ENCODE assay signal across 1 cellular context in the genomic region with DNA sequence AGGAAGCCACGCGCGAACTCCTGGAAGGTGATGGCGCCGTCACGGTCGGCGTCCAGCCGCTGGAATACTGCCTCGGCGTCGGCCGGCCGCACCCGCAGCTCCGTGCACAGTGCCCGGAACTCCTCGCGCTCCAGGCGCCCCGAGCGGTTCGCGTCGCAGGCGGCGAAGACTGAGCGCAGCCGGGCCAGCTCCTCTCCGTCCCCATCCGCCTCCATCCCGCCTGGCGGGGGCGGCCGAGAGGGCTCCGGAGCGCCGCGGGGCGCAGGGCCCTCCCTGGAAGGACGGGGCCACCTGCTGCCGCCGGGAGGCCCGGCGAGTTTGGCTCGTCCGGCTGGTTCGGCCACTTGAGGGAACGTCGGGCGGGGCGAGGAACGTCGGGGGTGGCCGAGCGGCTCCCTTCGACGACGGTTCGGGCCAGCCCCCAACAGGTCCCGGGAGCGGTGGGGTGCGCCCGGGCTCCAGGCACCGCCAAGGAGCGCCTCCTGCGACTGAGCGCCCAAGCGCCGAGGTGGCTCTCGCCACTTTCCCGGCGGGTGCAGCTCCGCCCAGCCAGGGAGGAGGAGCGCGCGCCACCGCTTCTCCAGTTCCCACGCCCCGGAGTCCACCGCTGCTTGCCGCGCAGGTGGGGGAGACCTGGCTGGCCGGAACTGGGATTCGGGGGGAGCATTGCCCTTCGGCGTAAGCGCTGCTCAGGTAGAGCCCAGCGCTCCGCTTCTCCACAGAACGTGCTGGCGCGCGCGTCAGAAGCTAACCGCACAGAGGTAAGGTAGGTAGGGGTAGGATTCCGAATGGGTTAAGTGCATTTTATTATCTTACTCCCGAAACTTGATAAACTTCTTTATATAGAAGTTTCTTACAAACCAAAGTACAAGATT.
TF ChIP-seq lines count a peak whose summit lies in the region.

Gene RASEF, minus strand, starts transcription at position 490 of the 875 bp plus-strand sequence. Its CDS starts 275 bp downstream, at position 215.

TF ChIP-seq in SK-N-SH, 30 proteins besides CTCF, POLR2A, EP300 and RAD21 (continued from another document):
- 0 out of 2 replicates have a peak, but pooled peaks have one; percentile 3 for TF ChIP-seq MXI1 (IDR thresholded peaks at IDR 0.05; ENCODE audit: low read depth, low read length)
- no peak for TF ChIP-seq GATA2 (CRISPR knock-in tag; IDR thresholded peaks at IDR 0.05)
- TF ChIP-seq TEAD4 (IDR thresholded peaks at IDR 0.05; ENCODE audit: borderline replicate concordance, insufficient read depth) = no peak
- no peak for TF ChIP-seq NRF1 (IDR thresholded peaks at IDR 0.05; ENCODE audit: low read depth, low read length)
